1 cellular context compared by ENCODE assay signal in the genomic region with DNA sequence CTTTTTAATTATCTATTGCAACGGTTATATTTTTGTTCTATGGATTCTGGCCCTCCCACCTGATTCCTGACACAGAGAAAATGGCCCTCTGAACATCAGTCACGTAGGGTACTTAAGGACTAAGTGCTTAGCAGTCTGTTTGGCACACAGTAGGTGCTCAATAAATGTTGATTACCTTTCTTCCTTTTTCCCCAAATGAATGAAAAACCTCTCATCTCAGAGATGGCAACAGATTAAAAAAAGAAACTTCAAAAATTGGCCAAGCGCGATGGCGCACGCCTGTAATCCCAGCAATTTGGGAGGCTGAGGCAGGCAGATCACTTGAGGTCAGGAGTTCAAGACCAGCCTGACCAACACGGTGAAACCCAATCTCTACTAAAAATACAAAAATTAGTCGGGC.
TF ChIP-seq lines count a peak whose summit lies in the region.

No MANE protein-coding gene starts in this region.

TF ChIP-seq in A549, 52 proteins besides CTCF, POLR2A, EP300 and RAD21 (continued from another document):
- TF ChIP-seq, protein P1, sequence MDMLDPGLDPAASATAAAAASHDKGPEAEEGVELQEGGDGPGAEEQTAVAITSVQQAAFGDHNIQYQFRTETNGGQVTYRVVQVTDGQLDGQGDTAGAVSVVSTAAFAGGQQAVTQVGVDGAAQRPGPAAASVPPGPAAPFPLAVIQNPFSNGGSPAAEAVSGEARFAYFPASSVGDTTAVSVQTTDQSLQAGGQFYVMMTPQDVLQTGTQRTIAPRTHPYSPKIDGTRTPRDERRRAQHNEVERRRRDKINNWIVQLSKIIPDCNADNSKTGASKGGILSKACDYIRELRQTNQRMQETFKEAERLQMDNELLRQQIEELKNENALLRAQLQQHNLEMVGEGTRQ (IDR thresholded peaks at IDR 0.05), result no peak
